Comparison of ENCODE assay signal across 1 cellular context in the genomic region with DNA sequence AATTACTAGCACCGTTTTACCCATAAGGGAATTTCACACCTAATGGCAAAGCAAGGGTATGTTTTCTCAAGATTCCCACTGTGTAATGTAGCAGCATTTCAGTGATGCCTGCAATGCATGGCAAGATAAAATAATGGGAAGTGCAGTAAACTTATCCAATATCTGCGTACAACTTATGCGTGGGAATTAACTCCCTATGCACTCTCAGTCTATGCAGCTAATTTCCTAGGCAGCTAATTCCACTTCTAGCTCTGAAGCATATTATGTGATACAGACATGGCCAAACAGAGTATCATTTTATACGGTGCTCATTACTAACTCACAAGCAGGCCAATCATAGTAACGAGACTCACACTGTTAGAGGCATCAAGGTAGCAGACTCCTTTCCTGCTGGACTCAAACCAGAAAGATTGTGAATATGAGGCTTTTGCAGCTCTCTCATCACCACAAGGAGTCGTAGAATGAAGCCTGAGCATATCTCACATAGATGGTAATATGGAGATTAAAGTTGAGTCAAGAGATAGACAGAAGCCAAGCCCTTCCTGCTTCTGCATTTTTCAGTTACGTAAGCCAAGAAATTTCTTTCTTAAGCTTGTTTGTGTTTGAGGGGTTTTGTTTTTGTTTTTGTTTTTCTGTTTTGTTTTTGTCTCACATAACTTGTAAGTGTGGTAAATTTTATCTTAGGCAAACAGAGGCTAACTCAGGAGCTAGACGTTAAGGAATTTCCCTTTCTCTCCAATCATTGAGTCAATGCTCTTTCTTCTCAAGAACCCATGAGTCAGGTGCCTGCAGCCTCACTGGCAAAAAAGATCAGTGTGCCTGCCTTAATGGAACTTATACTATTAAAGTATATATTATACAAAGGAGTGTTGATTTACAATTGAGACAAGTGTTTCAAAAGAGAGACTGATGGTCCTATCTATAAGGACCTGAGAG.
TF ChIP-seq lines count a peak whose summit lies in the region.

No MANE protein-coding gene starts in this region.

TF ChIP-seq in SK-N-SH, 30 proteins besides CTCF, POLR2A, EP300 and RAD21 (continued from another document):
- TF ChIP-seq, protein P1, sequence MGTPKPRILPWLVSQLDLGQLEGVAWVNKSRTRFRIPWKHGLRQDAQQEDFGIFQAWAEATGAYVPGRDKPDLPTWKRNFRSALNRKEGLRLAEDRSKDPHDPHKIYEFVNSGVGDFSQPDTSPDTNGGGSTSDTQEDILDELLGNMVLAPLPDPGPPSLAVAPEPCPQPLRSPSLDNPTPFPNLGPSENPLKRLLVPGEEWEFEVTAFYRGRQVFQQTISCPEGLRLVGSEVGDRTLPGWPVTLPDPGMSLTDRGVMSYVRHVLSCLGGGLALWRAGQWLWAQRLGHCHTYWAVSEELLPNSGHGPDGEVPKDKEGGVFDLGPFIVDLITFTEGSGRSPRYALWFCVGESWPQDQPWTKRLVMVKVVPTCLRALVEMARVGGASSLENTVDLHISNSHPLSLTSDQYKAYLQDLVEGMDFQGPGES (IDR thresholded peaks at IDR 0.05; ENCODE audit: low read depth, low read length) = no peak
- no peak for TF ChIP-seq RFX5 (IDR thresholded peaks at IDR 0.05; ENCODE audit: low read length)
- TF ChIP-seq TCF12 (IDR thresholded peaks at IDR 0.05) = no peak
- no peak for TF ChIP-seq POLR2AphosphoS5 (IDR thresholded peaks at IDR 0.05; ENCODE audit: low read depth, low read length)
- TF ChIP-seq CHD2 (IDR thresholded peaks at IDR 0.05; ENCODE audit: low read length, partially characterized antibody) = no peak
- TF ChIP-seq FOSL2 (IDR thresholded peaks at IDR 0.05; ENCODE audit: borderline replicate concordance, low read depth) = no peak
- TF ChIP-seq, protein P2, sequence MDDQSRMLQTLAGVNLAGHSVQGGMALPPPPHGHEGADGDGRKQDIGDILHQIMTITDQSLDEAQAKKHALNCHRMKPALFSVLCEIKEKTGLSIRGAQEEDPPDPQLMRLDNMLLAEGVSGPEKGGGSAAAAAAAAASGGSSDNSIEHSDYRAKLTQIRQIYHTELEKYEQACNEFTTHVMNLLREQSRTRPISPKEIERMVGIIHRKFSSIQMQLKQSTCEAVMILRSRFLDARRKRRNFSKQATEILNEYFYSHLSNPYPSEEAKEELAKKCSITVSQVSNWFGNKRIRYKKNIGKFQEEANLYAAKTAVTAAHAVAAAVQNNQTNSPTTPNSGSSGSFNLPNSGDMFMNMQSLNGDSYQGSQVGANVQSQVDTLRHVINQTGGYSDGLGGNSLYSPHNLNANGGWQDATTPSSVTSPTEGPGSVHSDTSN (IDR thresholded peaks at IDR 0.05) = no peak
- no peak for TF ChIP-seq RCOR1 (IDR thresholded peaks at IDR 0.05; ENCODE audit: low read length)
- TF ChIP-seq TEAD4 (IDR thresholded peaks at IDR 0.05; ENCODE audit: borderline replicate concordance, insufficient read depth) = no peak
- no peak for TF ChIP-seq SIN3A (IDR thresholded peaks at IDR 0.05; ENCODE audit: borderline replicate concordance, low read depth, low read length)
- no peak for TF ChIP-seq FOXJ3 (CRISPR knock-in tag; IDR thresholded peaks at IDR 0.05)
- TF ChIP-seq FOXM1 (IDR thresholded peaks at IDR 0.05; ENCODE audit: low read depth) = no peak
- TF ChIP-seq, protein P3, sequence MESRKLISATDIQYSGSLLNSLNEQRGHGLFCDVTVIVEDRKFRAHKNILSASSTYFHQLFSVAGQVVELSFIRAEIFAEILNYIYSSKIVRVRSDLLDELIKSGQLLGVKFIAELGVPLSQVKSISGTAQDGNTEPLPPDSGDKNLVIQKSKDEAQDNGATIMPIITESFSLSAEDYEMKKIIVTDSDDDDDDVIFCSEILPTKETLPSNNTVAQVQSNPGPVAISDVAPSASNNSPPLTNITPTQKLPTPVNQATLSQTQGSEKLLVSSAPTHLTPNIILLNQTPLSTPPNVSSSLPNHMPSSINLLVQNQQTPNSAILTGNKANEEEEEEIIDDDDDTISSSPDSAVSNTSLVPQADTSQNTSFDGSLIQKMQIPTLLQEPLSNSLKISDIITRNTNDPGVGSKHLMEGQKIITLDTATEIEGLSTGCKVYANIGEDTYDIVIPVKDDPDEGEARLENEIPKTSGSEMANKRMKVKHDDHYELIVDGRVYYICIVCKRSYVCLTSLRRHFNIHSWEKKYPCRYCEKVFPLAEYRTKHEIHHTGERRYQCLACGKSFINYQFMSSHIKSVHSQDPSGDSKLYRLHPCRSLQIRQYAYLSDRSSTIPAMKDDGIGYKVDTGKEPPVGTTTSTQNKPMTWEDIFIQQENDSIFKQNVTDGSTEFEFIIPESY (IDR thresholded peaks at IDR 0.05; ENCODE audit: borderline replicate concordance, low read depth) = no peak
